In the genomic region with DNA sequence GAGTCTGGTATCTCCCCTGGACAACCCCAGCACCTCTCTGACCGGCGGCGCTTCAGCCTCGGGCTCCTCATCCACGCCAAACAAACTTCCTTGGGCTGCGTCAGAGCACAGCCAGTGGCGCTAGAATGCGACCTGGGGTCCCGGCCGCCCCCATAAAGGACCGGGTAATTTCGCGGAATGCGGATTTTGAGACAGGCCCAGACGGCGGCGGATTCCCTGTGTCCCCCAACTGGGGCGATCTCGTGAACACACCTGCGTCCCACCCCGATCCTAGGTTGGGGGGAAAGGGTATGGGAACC, we compare ENCODE assay signal across 8 cellular contexts. TPM values are rescaled to one million over a fixed set of nuclear protein-coding genes. Genes with fewer than 3 reads are reported as not detected.
A peak's percentile ranks its signal among the peaks of the same experiment; 100 is the strongest.
DNase-seq lines count a peak whose midpoint lies in the region; ATAC-seq, FAIRE-seq and TF ChIP-seq lines count a peak whose summit lies in the region.

No MANE protein-coding gene starts in this region.

- H3K4ac ChIP-seq in IMR-90 (ENCODE audit: low read depth, low read length), result 0 out of 2 replicates have a peak overlapping the region, but pooled peaks have one; percentile 13

- no peak overlapping the region for H2BK15ac ChIP-seq in IMR-90 (ENCODE audit: low read depth, low read length)

- H4K5ac ChIP-seq in IMR-90 (ENCODE audit: low read depth, low read length), result no peak overlapping the region

- peak overlapping the region; percentile 74 for H3K4me3 Mint-ChIP-seq in dendritic cell treated with granulocyte-macrophage colony-stimulating factor and Interleukin-4, amounts not matched to agents 40 ng/mL and 50 ng/mL, for 4 days

- peaks cover 18% of the 10 kb centered on the region for H3K4me1 ChIP-seq in A549
- peaks cover 8% of the 10 kb centered on the region for H3K4me1 ChIP-seq in IMR-90 (ENCODE audit: control insufficient read depth, insufficient read depth, low read length)
- peaks cover 63% of the 10 kb centered on the region for H3K4me1 ChIP-seq in mucosa of stomach (ENCODE audit: control insufficient read depth, insufficient read depth, low read length)

- in situ Hi-C loops in IMR-90 (cut with MboI; ENCODE audit: low sequenced_read_pairs), result no loop called here

- dilution Hi-C loops in IMR-90 (cut with HindIII; ENCODE audit: low sequenced_read_pairs, unreplicated experiment), result no loop called here

- peaks cover 9 to 25% of the 10 kb centered on the region in 2 experiments for H3K79me1 ChIP-seq in IMR-90 (ENCODE audit: low read depth in 1 of 2, low read length in 2 of 2)

- H2AK9ac ChIP-seq in IMR-90 (replicated peaks; ENCODE audit: low read depth, low read length, poor library complexity), result peak overlapping the region; percentile 94

- TF ChIP-seq CTCF in A549 (IDR thresholded peaks at IDR 0.05), result no peak
- no peak for TF ChIP-seq CTCF in IMR-90 (conservative IDR thresholded peaks at IDR 0.05; ENCODE audit: low read depth, low read length)

- no peak overlapping the region for H3K14ac ChIP-seq in IMR-90 (replicated peaks; ENCODE audit: low read depth, low read length)

- FAIRE-seq in A549 (lab: Jason Lieb, UNC), result no peak

- H3K4me1 Mint-ChIP-seq in dendritic cell treated with granulocyte-macrophage colony-stimulating factor and Interleukin-4, amounts not matched to agents 40 ng/mL and 50 ng/mL, for 4 days (ENCODE audit: low read depth), result peaks cover 59% of the 10 kb centered on the region

- H2AK5ac ChIP-seq in IMR-90 (ENCODE audit: low read depth, low read length), result no peak overlapping the region

- CTCF ChIA-PET in A549 (lab: Yijun Ruan, JAX) (no interaction called here), IMR-90 (lab: Yijun Ruan, JAX) (no interaction called here)

- no peak for TF ChIP-seq RAD21 in A549 (conservative IDR thresholded peaks at IDR 0.05 in 1 of 2, IDR thresholded peaks at IDR 0.05 in 1 of 2)
- TF ChIP-seq RAD21 in IMR-90 (IDR thresholded peaks at IDR 0.05; ENCODE audit: low read length), result no peak

- H2BK120ac ChIP-seq in IMR-90 (ENCODE audit: low read depth, low read length), result no peak overlapping the region

- H3K27ac ChIP-seq in A549 (peak overlapping the region; percentile 99 to 100), IMR-90 (ENCODE audit: insufficient read depth, low read length) (no peak overlapping the region)

- 94% methylated on average over 11 of the region's 21 CpGs for WGBS in A549 (ENCODE audit: missing lambda C conversion rate)
- 5% methylated on average over 8 of the region's 21 CpGs; no CpG with 5 or more reads in 1 of the 2 experiments for WGBS in IMR-90 (ENCODE audit: extremely low coverage in 2 of 2, insufficient read length in 1 of 2), 2 experiments

- H3K36me3 ChIP-seq in IMR-90 (ENCODE audit: control insufficient read depth, insufficient read depth, low read length) (peaks cover 6% of the 10 kb centered on the region), mucosa of stomach (ENCODE audit: control insufficient read depth, insufficient read depth, low read length) (no peaks in the 10 kb centered on the region)

- no TSS peak for BruUV-seq in IMR-90 (replicated peaks; lab: Mats Ljungman, UMichigan)

- no peak overlapping the region for H3K56ac ChIP-seq in IMR-90 (ENCODE audit: extremely low read depth, insufficient read depth, low read length)

- H3K23ac ChIP-seq in IMR-90 (ENCODE audit: low read depth, low read length), result 0 out of 2 replicates have a peak overlapping the region, but pooled peaks have one; percentile 7

- H2BK20ac ChIP-seq in IMR-90 (ENCODE audit: low read depth, low read length), result no peak overlapping the region

- H3K4me3 ChIP-seq in A549 (peak overlapping the region; percentile 95), IMR-90 (ENCODE audit: insufficient read depth, low read depth, low read length) (peak overlapping the region; percentile 93), mucosa of stomach (ENCODE audit: low read length) (peak overlapping the region; percentile 81)

- no peak for ATAC-seq in A549
- no peak for ATAC-seq in IMR-90 (ENCODE audit: low read depth)
- ATAC-seq in GM21529 (IDR thresholded peaks at IDR 0.05; ENCODE audit: unreplicated experiment), result no peak

- no peak for TF ChIP-seq EP300 in A549 (IDR thresholded peaks at IDR 0.05)

- H3K4me2 ChIP-seq in A549 (peak overlapping the region; percentile 85), IMR-90 (ENCODE audit: low read depth, low read length) (peak overlapping the region; percentile 97)

- H2AFZ ChIP-seq in IMR-90 (replicated peaks; ENCODE audit: low read length, poor library complexity), result peak overlapping the region; percentile 88

- no peak overlapping the region for H3K18ac ChIP-seq in IMR-90 (ENCODE audit: low read depth, low read length)

- no peaks in the 10 kb centered on the region for H3K9me3 Mint-ChIP-seq in dendritic cell treated with granulocyte-macrophage colony-stimulating factor and Interleukin-4, amounts not matched to agents 40 ng/mL and 50 ng/mL, for 4 days

- peaks cover 33% of the 10 kb centered on the region for H4K20me1 ChIP-seq in IMR-90 (ENCODE audit: insufficient read depth, low read length)

- H4K91ac ChIP-seq in IMR-90 (ENCODE audit: insufficient read depth, low read depth, low read length), result no peak overlapping the region

- H3K27ac Mint-ChIP-seq in dendritic cell treated with granulocyte-macrophage colony-stimulating factor and Interleukin-4, amounts not matched to agents 40 ng/mL and 50 ng/mL, for 4 days, result peak overlapping the region; percentile 12

- no peak for DNase-seq in A549 (ENCODE audit: low read depth in 1 of 2, low spot score in 1 of 2)
- DNase-seq in IMR-90, result no peak
- no peak for DNase-seq in SHP77 treated with DMSO at 0.1 percent for 48 hours (lab: John Stamatoyannopoulos, UW)
- no peak for DNase-seq in kidney tubule cell (ENCODE audit: low spot score)
- DNase-seq in head of caudate nucleus, result no peak

- H3K9ac ChIP-seq in IMR-90 (ENCODE audit: low read depth, low read length), result peak overlapping the region; percentile 46
- peak overlapping the region; percentile 85 for H3K9ac ChIP-seq in mucosa of stomach (ENCODE audit: low read length)

- no peaks in the 10 kb centered on the region for H3K9me3 ChIP-seq in A549
- no peaks in the 10 kb centered on the region for H3K9me3 ChIP-seq in IMR-90 (ENCODE audit: control insufficient read depth, insufficient read depth, low read length)
- H3K9me3 ChIP-seq in mucosa of stomach (ENCODE audit: control insufficient read depth, low read length), result no peaks in the 10 kb centered on the region

- POLR2A ChIA-PET in A549 (lab: Yijun Ruan, JAX), result no interaction called here
- POLR2A ChIA-PET in IMR-90 (lab: Charles Lee; ENCODE audit: unreplicated experiment), result no interaction called here

- H4K8ac ChIP-seq in IMR-90 (ENCODE audit: low read depth in 2 of 2, low read length in 2 of 2), result no peak overlapping the region

- H3K27me3 ChIP-seq in IMR-90 (ENCODE audit: control insufficient read depth, insufficient read depth, low read length) (peaks cover 6% of the 10 kb centered on the region; the same call in 1 of the 2 replicates), mucosa of stomach (ENCODE audit: control insufficient read depth, insufficient read depth, low read length) (no peaks in the 10 kb centered on the region)

- no peak overlapping the region for H2BK5ac ChIP-seq in IMR-90 (ENCODE audit: low read depth, low read length, poor library complexity, severe bottlenecking)

- intact Hi-C loops in IMR-90 (cut with micrococcal nuclease), result loop anchor here (2.0 kb wide), 3 partner anchors 33 to 123 kb away; no protein-coding TSS in a partner anchor
- intact Hi-C loops in dendritic cell treated with granulocyte-macrophage colony-stimulating factor and Interleukin-4, amounts not matched to agents 40 ng/mL and 50 ng/mL, for 4 days (cut with micrococcal nuclease), result no loop called here
- intact Hi-C loops in head of caudate nucleus (cut with DNase I), result loop anchor here (5.0 kb wide), 2 partner anchors 45 to 120 kb away; no protein-coding TSS in a partner anchor

- 0 out of 2 replicates have a peak, but pooled peaks cover 5% of the 10 kb centered on the region for H3K9me1 ChIP-seq in IMR-90 (ENCODE audit: insufficient read depth, low read length)

- H3K27me3 Mint-ChIP-seq in dendritic cell treated with granulocyte-macrophage colony-stimulating factor and Interleukin-4, amounts not matched to agents 40 ng/mL and 50 ng/mL, for 4 days, result peaks cover 75% of the 10 kb centered on the region

- H3K36me3 Mint-ChIP-seq in dendritic cell treated with granulocyte-macrophage colony-stimulating factor and Interleukin-4, amounts not matched to agents 40 ng/mL and 50 ng/mL, for 4 days (ENCODE audit: low read depth), result peaks cover 10% of the 10 kb centered on the region

- TF ChIP-seq POLR2A in A549 (IDR thresholded peaks at IDR 0.05; ENCODE audit: low read length) (no peak), IMR-90 (IDR thresholded peaks at IDR 0.05; ENCODE audit: low read depth, low read length) (no peak)

TF ChIP-seq in A549, 52 proteins besides CTCF, POLR2A, EP300 and RAD21 (continues in another document):
- TF ChIP-seq SMC3 (IDR thresholded peaks at IDR 0.05), result no peak
- no peak for TF ChIP-seq MAZ (IDR thresholded peaks at IDR 0.05; ENCODE audit: borderline replicate concordance, low read depth, low read length)

TF ChIP-seq in IMR-90, 13 proteins besides CTCF, POLR2A, EP300 and RAD21 (continues in another document):
- no peak for TF ChIP-seq SMC3 (IDR thresholded peaks at IDR 0.05; ENCODE audit: low read depth, low read length)
- no peak for TF ChIP-seq RCOR1 (IDR thresholded peaks at IDR 0.05; ENCODE audit: insufficient replicate concordance, low read length)
- no peak for TF ChIP-seq RFX5 (IDR thresholded peaks at IDR 0.05; ENCODE audit: low read depth, low read length)
- no peak for TF ChIP-seq FOS (IDR thresholded peaks at IDR 0.05; ENCODE audit: low read depth, low read length)
- TF ChIP-seq BHLHE40 (IDR thresholded peaks at IDR 0.05; ENCODE audit: low read depth, low read length), result no peak

RNA-seq across cellular contexts. Expression of gene FOXP4, which starts 1.6 kb away (rescaled TPM):
- polyA plus RNA-seq in A549 (2011; rRNA removed) (2.6 and 3.2 TPM in 2 replicates), A549 (2017; fragmentation: RNase III; extraction: RNeasy Plus Mini Kit Qiagen cat#74134 plus additional on column Dnase treatment) (12.5 to 14.5 TPM (median 14.2 TPM) in 3 replicates), IMR-90 (2012; rRNA removed) (9.5 and 10.4 TPM in 2 replicates)
- 8.7 and 13.3 TPM in 2 replicates for polyA plus RNA-seq in A549 (2012; cell fraction: cytosol; rRNA removed)
- 12.8 and 21.3 TPM in 2 replicates for polyA plus RNA-seq in A549 (2012; cell fraction: nucleus; rRNA removed)
- 4.1 and 5.5 TPM in 2 replicates for polyA minus RNA-seq in A549 (2011; rRNA and poly(A)+ RNA removed)
- 0.72 and 0.83 TPM in 2 replicates for total RNA-seq in IMR-90 (2012; rRNA removed)
- 6.0 and 13.9 TPM in 2 replicates for polyA plus RNA-seq in IMR-90 (2012; cell fraction: cytosol; rRNA removed)
- 9.7 and 21.6 TPM in 2 replicates for polyA plus RNA-seq in IMR-90 (2012; cell fraction: nucleus; rRNA removed; ENCODE audit: low replicate concordance)
